ENCODE assay signal across 31 cellular contexts in genomic region chr20:46305973-46306360, GRCh38. TPM values are rescaled to one million over a fixed set of nuclear protein-coding genes. Genes with fewer than 3 reads are reported as not detected.
"Had no signal": no experiment of that assay in that cellular context is flagged by ENCODE, and none has a peak within 500 bp of the region (broad histone marks: within the 10 kb centered on the region; RNA-seq: fewer than 3 reads in every experiment).

No MANE protein-coding gene starts in this region.

- H3K9me3 ChIP-seq: ascending aorta, MG63, SJSA1 had no signal

- H3K4me3 ChIP-seq: ascending aorta, cardiac muscle cell, MG63, SJSA1 had no signal

- DNase-seq: activated CD4-positive, alpha-beta memory T cell treated with anti-CD3 and anti-CD28 coated beads, Interleukin-2, amount 10 ng/mL, durations not matched to agents 7 days and 5 days; activated CD4-positive, alpha-beta T cell treated with anti-CD3 and anti-CD28 coated beads, Interleukin-2, amount 50 U/mL, for 1 hour; activated CD4-positive, CD25-positive, alpha-beta regulatory T cell; activated effector memory CD4-positive, alpha-beta T cell treated with anti-CD3 and anti-CD28 coated beads, Interleukin-2, amount 50 U/mL, for 16 hours; activated naive CD4-positive, alpha-beta T cell treated with Interleukin-2 at 50 U/mL for 16 hours; activated naive CD8-positive, alpha-beta T cell treated with anti-CD3 and anti-CD28 coated beads, Interleukin-2, amount 50 U/mL, for 24 hours; activated T-cell treated with anti-CD3 and anti-CD28 coated beads for 4 hours; activated T-cell treated with anti-CD3 and anti-CD28 coated beads, Interleukin-2, amount 50 U/mL, for 72 hours; amniotic stem cell; brain microvascular endothelial cell; MG63; MV-4-11; NCI-H1092 treated with DMSO at 0.1 percent for 48 hours; NCI-H1417 treated with DMSO at 0.1 percent for 48 hours; NCI-H1694 treated with DMSO at 0.1 percent for 48 hours; NCI-H2029 treated with DMSO at 0.1 percent for 48 hours; NCI-H345; NCI-H510A; NCI-H526 treated with DMSO at 0.1 percent for 48 hours; NCI-H82; SW 1271 had no signal

- H3K27ac Mint-ChIP-seq: activated CD4-positive, alpha-beta memory T cell treated with anti-CD3 and anti-CD28 coated beads, Interleukin-2, amount 10 ng/mL, durations not matched to agents 7 days and 5 days; activated naive CD4-positive, alpha-beta T cell treated with anti-CD3 and anti-CD28 coated beads, Interleukin-2, amount 50 U/mL, for 72 hours; activated naive CD8-positive, alpha-beta T cell treated with anti-CD3 and anti-CD28 coated beads, Interleukin-2, amount 50 U/mL, for 24 hours; activated T-cell treated with anti-CD3 and anti-CD28 coated beads, Interleukin-2, amount 50 U/mL, for 72 hours had no signal

- H3K9me3 Mint-ChIP-seq: activated CD4-positive, alpha-beta memory T cell treated with anti-CD3 and anti-CD28 coated beads, Interleukin-2, amount 10 ng/mL, durations not matched to agents 7 days and 5 days; activated naive CD4-positive, alpha-beta T cell treated with anti-CD3 and anti-CD28 coated beads, Interleukin-2, amount 50 U/mL, for 72 hours; activated naive CD8-positive, alpha-beta T cell treated with anti-CD3 and anti-CD28 coated beads, Interleukin-2, amount 50 U/mL, for 24 hours; activated T-cell treated with anti-CD3 and anti-CD28 coated beads, Interleukin-2, amount 50 U/mL, for 72 hours had no signal

- H3K27ac ChIP-seq: ascending aorta, brain microvascular endothelial cell, cardiac muscle cell, KMS-11, SJSA1 had no signal

- H3K36me3 ChIP-seq: ascending aorta, brain microvascular endothelial cell, cardiac muscle cell, MG63, SJSA1 had no signal

- H3K4me3 Mint-ChIP-seq: activated CD4-positive, alpha-beta memory T cell treated with anti-CD3 and anti-CD28 coated beads, Interleukin-2, amount 10 ng/mL, durations not matched to agents 7 days and 5 days had no signal

- ATAC-seq: activated naive CD4-positive, alpha-beta T cell treated with anti-CD3 and anti-CD28 coated beads, Interleukin-2, amount 50 U/mL, for 72 hours; activated naive CD8-positive, alpha-beta T cell treated with anti-CD3 and anti-CD28 coated beads, Interleukin-2, amount 50 U/mL, for 24 hours; activated T-cell treated with anti-CD3 and anti-CD28 coated beads, Interleukin-2, amount 50 U/mL, for 72 hours had no signal

- FAIRE-seq: HepG2 had no signal

RNA-seq across cellular contexts. Expression of gene CDH22, which starts 2.3 kb away (rescaled TPM):
- total RNA-seq: activated CD4-positive, alpha-beta memory T cell treated with anti-CD3 and anti-CD28 coated beads, Interleukin-2, amount 10 ng/mL, durations not matched to agents 7 days and 5 days; activated CD8-positive, alpha-beta memory T cell treated with anti-CD3 and anti-CD28 coated beads for 36 hours; activated T-cell treated with anti-CD3 and anti-CD28 coated beads, Interleukin-2, amount 50 U/mL, for 72 hours; ascending aorta; cardiac muscle cell; HepG2; OCI-LY7; RPMI7951; SJSA1; T-helper 1 cell treated with Interleukin-12 subunit alpha and Interleukin-12 subunit beta and Interleukin-4 antibody, amounts not matched to agents 30 ng/mL and 1 ng/mL, for 36 hours had no signal
- polyA plus RNA-seq: cardiac muscle cell, HepG2 had no signal
